2 cellular contexts compared by ENCODE assay signal in the genomic region with DNA sequence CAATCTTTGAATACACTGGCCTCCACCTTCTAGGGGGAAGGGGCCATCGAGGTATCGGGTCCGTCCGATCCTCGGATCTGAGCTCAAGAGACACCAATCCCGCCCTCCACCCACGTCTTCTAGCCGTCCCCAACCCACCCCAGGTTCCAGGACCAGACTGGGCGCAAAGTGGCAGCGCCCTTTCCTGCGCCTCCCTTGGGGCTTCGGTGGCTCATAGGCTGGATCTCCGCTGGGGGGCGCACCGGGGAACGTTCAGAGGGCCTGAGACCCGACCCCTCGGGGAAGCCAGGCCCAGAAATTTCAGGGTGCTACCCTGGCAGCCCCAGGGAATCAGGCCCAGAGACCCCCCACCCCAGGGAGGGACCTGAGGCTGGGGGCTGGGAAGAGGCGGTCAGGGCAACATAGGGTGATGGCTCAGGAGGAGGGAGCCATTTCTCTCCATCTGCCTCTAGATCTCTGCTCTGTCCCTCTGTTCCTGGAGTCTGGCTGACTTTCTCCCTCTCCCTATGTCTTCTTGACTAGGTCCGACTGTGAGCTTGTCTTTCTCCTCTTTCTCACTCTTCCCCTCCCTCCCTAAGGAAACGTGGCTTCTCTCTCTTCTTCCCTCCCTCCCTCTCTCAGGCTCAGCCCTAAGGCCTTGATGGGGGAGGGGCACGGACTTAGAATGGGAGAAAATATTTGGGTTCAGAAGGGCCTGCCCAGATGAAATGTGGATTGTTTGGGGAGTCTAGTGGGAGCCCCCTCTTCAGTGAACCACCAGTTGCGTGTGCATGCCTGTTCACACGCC.
TF ChIP-seq lines count a peak whose summit lies in the region.

No MANE protein-coding gene starts in this region.

TF ChIP-seq in SK-N-SH treated with all-trans-retinoic acid at 6 μM for 48 hours, 23 proteins besides CTCF, POLR2A, EP300 and RAD21:
- TF ChIP-seq, protein P1, sequence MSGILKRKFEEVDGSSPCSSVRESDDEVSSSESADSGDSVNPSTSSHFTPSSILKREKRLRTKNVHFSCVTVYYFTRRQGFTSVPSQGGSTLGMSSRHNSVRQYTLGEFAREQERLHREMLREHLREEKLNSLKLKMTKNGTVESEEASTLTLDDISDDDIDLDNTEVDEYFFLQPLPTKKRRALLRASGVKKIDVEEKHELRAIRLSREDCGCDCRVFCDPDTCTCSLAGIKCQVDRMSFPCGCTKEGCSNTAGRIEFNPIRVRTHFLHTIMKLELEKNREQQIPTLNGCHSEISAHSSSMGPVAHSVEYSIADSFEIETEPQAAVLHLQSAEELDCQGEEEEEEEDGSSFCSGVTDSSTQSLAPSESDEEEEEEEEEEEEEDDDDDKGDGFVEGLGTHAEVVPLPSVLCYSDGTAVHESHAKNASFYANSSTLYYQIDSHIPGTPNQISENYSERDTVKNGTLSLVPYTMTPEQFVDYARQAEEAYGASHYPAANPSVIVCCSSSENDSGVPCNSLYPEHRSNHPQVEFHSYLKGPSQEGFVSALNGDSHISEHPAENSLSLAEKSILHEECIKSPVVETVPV (CRISPR knock-in tag; IDR thresholded peaks at IDR 0.05) = no peak
- TF ChIP-seq BACH2 (CRISPR knock-in tag; IDR thresholded peaks at IDR 0.05; ENCODE audit: borderline replicate concordance) = no peak
- no peak for TF ChIP-seq OSR1 (CRISPR knock-in tag; IDR thresholded peaks at IDR 0.05)
- no peak for TF ChIP-seq ZNF8 (CRISPR knock-in tag; IDR thresholded peaks at IDR 0.05)
- no peak for TF ChIP-seq ZNF565 (CRISPR knock-in tag; conservative IDR thresholded peaks at IDR 0.05; ENCODE audit: low read depth)
- TF ChIP-seq GLIS3 (CRISPR knock-in tag; IDR thresholded peaks at IDR 0.05) = no peak
- TF ChIP-seq, protein P2, sequence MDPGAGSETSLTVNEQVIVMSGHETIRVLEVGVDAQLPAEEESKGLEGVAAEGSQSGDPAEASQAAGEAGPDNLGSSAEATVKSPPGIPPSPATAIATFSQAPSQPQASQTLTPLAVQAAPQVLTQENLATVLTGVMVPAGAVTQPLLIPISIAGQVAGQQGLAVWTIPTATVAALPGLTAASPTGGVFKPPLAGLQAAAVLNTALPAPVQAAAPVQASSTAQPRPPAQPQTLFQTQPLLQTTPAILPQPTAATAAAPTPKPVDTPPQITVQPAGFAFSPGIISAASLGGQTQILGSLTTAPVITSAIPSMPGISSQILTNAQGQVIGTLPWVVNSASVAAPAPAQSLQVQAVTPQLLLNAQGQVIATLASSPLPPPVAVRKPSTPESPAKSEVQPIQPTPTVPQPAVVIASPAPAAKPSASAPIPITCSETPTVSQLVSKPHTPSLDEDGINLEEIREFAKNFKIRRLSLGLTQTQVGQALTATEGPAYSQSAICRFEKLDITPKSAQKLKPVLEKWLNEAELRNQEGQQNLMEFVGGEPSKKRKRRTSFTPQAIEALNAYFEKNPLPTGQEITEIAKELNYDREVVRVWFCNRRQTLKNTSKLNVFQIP (CRISPR knock-in tag; IDR thresholded peaks at IDR 0.05; ENCODE audit: borderline replicate concordance, low read depth) = no peak
- no peak for TF ChIP-seq ZNF70 (CRISPR knock-in tag; IDR thresholded peaks at IDR 0.05)
- no peak for TF ChIP-seq ZFP3 (CRISPR knock-in tag; IDR thresholded peaks at IDR 0.05)
- TF ChIP-seq, protein P3, sequence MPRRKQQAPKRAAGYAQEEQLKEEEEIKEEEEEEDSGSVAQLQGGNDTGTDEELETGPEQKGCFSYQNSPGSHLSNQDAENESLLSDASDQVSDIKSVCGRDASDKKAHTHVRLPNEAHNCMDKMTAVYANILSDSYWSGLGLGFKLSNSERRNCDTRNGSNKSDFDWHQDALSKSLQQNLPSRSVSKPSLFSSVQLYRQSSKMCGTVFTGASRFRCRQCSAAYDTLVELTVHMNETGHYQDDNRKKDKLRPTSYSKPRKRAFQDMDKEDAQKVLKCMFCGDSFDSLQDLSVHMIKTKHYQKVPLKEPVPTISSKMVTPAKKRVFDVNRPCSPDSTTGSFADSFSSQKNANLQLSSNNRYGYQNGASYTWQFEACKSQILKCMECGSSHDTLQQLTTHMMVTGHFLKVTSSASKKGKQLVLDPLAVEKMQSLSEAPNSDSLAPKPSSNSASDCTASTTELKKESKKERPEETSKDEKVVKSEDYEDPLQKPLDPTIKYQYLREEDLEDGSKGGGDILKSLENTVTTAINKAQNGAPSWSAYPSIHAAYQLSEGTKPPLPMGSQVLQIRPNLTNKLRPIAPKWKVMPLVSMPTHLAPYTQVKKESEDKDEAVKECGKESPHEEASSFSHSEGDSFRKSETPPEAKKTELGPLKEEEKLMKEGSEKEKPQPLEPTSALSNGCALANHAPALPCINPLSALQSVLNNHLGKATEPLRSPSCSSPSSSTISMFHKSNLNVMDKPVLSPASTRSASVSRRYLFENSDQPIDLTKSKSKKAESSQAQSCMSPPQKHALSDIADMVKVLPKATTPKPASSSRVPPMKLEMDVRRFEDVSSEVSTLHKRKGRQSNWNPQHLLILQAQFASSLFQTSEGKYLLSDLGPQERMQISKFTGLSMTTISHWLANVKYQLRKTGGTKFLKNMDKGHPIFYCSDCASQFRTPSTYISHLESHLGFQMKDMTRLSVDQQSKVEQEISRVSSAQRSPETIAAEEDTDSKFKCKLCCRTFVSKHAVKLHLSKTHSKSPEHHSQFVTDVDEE (CRISPR knock-in tag; IDR thresholded peaks at IDR 0.05) = no peak
- TF ChIP-seq, protein P4, sequence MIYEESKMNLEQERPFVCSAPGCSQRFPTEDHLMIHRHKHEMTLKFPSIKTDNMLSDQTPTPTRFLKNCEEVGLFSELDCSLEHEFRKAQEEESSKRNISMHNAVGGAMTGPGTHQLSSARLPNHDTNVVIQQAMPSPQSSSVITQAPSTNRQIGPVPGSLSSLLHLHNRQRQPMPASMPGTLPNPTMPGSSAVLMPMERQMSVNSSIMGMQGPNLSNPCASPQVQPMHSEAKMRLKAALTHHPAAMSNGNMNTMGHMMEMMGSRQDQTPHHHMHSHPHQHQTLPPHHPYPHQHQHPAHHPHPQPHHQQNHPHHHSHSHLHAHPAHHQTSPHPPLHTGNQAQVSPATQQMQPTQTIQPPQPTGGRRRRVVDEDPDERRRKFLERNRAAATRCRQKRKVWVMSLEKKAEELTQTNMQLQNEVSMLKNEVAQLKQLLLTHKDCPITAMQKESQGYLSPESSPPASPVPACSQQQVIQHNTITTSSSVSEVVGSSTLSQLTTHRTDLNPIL (CRISPR knock-in tag; IDR thresholded peaks at IDR 0.05; ENCODE audit: low read depth) = no peak
- no peak for TF ChIP-seq ZFP30 (CRISPR knock-in tag; IDR thresholded peaks at IDR 0.05)
- TF ChIP-seq ZC3H10 (CRISPR knock-in tag; IDR thresholded peaks at IDR 0.05) = no peak

TF ChIP-seq in H1, 55 proteins besides CTCF, POLR2A, EP300 and RAD21 (continued from another document):
- TF ChIP-seq, protein P5, sequence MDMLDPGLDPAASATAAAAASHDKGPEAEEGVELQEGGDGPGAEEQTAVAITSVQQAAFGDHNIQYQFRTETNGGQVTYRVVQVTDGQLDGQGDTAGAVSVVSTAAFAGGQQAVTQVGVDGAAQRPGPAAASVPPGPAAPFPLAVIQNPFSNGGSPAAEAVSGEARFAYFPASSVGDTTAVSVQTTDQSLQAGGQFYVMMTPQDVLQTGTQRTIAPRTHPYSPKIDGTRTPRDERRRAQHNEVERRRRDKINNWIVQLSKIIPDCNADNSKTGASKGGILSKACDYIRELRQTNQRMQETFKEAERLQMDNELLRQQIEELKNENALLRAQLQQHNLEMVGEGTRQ (IDR thresholded peaks at IDR 0.05; ENCODE audit: low read length) = no peak
- peak; percentile 24; the same call in 1 of the 2 replicates for TF ChIP-seq TAF1 (IDR thresholded peaks at IDR 0.05; ENCODE audit: low read depth, low read length)
- TF ChIP-seq, protein P6, sequence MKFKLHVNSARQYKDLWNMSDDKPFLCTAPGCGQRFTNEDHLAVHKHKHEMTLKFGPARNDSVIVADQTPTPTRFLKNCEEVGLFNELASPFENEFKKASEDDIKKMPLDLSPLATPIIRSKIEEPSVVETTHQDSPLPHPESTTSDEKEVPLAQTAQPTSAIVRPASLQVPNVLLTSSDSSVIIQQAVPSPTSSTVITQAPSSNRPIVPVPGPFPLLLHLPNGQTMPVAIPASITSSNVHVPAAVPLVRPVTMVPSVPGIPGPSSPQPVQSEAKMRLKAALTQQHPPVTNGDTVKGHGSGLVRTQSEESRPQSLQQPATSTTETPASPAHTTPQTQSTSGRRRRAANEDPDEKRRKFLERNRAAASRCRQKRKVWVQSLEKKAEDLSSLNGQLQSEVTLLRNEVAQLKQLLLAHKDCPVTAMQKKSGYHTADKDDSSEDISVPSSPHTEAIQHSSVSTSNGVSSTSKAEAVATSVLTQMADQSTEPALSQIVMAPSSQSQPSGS (IDR thresholded peaks at IDR 0.05; ENCODE audit: low read length) = peak; percentile 54; the same call in 1 of the 2 replicates
- TF ChIP-seq, protein P7, sequence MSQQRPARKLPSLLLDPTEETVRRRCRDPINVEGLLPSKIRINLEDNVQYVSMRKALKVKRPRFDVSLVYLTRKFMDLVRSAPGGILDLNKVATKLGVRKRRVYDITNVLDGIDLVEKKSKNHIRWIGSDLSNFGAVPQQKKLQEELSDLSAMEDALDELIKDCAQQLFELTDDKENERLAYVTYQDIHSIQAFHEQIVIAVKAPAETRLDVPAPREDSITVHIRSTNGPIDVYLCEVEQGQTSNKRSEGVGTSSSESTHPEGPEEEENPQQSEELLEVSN (IDR thresholded peaks at IDR 0.05) = 0 out of 2 replicates have a peak, but pooled peaks have one; percentile 42
- peak; percentile 25 for TF ChIP-seq SAP30 (IDR thresholded peaks at IDR 0.05; ENCODE audit: insufficient read depth, insufficient replicate concordance, low read length)
- TF ChIP-seq GABPA (IDR thresholded peaks at IDR 0.05; ENCODE audit: borderline replicate concordance, insufficient read depth, low read length) = peak; percentile 48; the same call in 1 of the 2 replicates
- TF ChIP-seq, protein P8, sequence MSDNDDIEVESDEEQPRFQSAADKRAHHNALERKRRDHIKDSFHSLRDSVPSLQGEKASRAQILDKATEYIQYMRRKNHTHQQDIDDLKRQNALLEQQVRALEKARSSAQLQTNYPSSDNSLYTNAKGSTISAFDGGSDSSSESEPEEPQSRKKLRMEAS (IDR thresholded peaks at IDR 0.05) = no peak; the same call in 1 of the 2 replicates
- no peak for TF ChIP-seq RFX5 (IDR thresholded peaks at IDR 0.05; ENCODE audit: borderline replicate concordance, low read depth, low read length)
- peak; percentile 72 for TF ChIP-seq CTBP2 (IDR thresholded peaks at IDR 0.05; ENCODE audit: borderline replicate concordance, insufficient read depth, insufficient read length, low read length)
